In genomic region chr15:75049392-75049791, GRCh38 we compare ENCODE assay signal across 3 cellular contexts.
TF ChIP-seq lines count a peak whose summit lies in the region.

No MANE protein-coding gene starts in this region.

TF ChIP-seq in SK-N-SH, 30 proteins besides CTCF, POLR2A, EP300 and RAD21 (continued from another document):
- TF ChIP-seq MXI1 (IDR thresholded peaks at IDR 0.05; ENCODE audit: low read depth, low read length), result peak; percentile 69; the same call in 1 of the 2 replicates
- TF ChIP-seq EZH2phosphoT487 (IDR thresholded peaks at IDR 0.05; ENCODE audit: borderline replicate concordance, low read depth), result no peak
- no peak for TF ChIP-seq CHD2 (IDR thresholded peaks at IDR 0.05; ENCODE audit: low read length, partially characterized antibody)
- no peak for TF ChIP-seq RXRA (IDR thresholded peaks at IDR 0.05; ENCODE audit: borderline replicate concordance, low read depth)
- TF ChIP-seq TCF12 (IDR thresholded peaks at IDR 0.05), result no peak
- no peak for TF ChIP-seq GABPA (IDR thresholded peaks at IDR 0.05; ENCODE audit: low read depth)
- no peak for TF ChIP-seq ZBTB33 (IDR thresholded peaks at IDR 0.05; ENCODE audit: borderline replicate concordance, low read depth)
- TF ChIP-seq TEAD4 (IDR thresholded peaks at IDR 0.05; ENCODE audit: borderline replicate concordance, insufficient read depth), result no peak
- no peak for TF ChIP-seq IRF3 (IDR thresholded peaks at IDR 0.05; ENCODE audit: low read depth, low read length)
- no peak; the same call in 1 of the 2 replicates for TF ChIP-seq NFIC (IDR thresholded peaks at IDR 0.05; ENCODE audit: borderline replicate concordance)
- TF ChIP-seq RFX5 (IDR thresholded peaks at IDR 0.05; ENCODE audit: low read length), result no peak
- no peak for TF ChIP-seq SIN3A (IDR thresholded peaks at IDR 0.05; ENCODE audit: borderline replicate concordance, low read depth, low read length)
- TF ChIP-seq ELF1 (IDR thresholded peaks at IDR 0.05), result no peak
- no peak for TF ChIP-seq TAF1 (IDR thresholded peaks at IDR 0.05; ENCODE audit: borderline replicate concordance, low read depth, low read length)
- no peak for TF ChIP-seq MAX (IDR thresholded peaks at IDR 0.05; ENCODE audit: low read depth)
- TF ChIP-seq MEF2A (IDR thresholded peaks at IDR 0.05; ENCODE audit: borderline replicate concordance, low read depth), result no peak
TF ChIP-seq in SK-N-SH: peak in this region for 2.

TF ChIP-seq in SK-N-SH treated with all-trans-retinoic acid at 6 μM for 48 hours, 23 proteins besides CTCF, POLR2A, EP300 and RAD21 (continued from another document):
- TF ChIP-seq PATZ1 (CRISPR knock-in tag; IDR thresholded peaks at IDR 0.05; ENCODE audit: borderline replicate concordance), result no peak
- no peak for TF ChIP-seq GLIS3 (CRISPR knock-in tag; IDR thresholded peaks at IDR 0.05)
- no peak for TF ChIP-seq POU6F1 (CRISPR knock-in tag; IDR thresholded peaks at IDR 0.05; ENCODE audit: borderline replicate concordance, low read depth)
- TF ChIP-seq CSDC2 (CRISPR knock-in tag; IDR thresholded peaks at IDR 0.05), result no peak
- TF ChIP-seq ARNTL (CRISPR knock-in tag; IDR thresholded peaks at IDR 0.05; ENCODE audit: borderline replicate concordance, low read depth), result no peak
- no peak for TF ChIP-seq ISL1 (CRISPR knock-in tag; IDR thresholded peaks at IDR 0.05)
- no peak for TF ChIP-seq OSR1 (CRISPR knock-in tag; IDR thresholded peaks at IDR 0.05)
- TF ChIP-seq ZFP30 (CRISPR knock-in tag; IDR thresholded peaks at IDR 0.05), result no peak
- TF ChIP-seq ESRRG (CRISPR knock-in tag; IDR thresholded peaks at IDR 0.05), result no peak

TF ChIP-seq in endothelial cell of umbilical vein, 7 proteins besides CTCF, POLR2A, EP300 and RAD21 (continued from another document):
- TF ChIP-seq MAX (IDR thresholded peaks at IDR 0.05; ENCODE audit: insufficient read depth, insufficient read length) (no peak), MYC (IDR thresholded peaks at IDR 0.05; ENCODE audit: low read depth, low read length) (no peak), JUN (IDR thresholded peaks at IDR 0.05; ENCODE audit: borderline replicate concordance, insufficient read depth, insufficient read length, low read depth) (no peak)
